9 cellular contexts compared by ENCODE assay signal in genomic region chr14:74886001-74886400, GRCh38. TPM values are rescaled to one million over a fixed set of nuclear protein-coding genes. Genes with fewer than 3 reads are reported as not detected.
DNase-seq lines count a peak whose midpoint lies in the region; ATAC-seq and TF ChIP-seq lines count a peak whose summit lies in the region.
"Had no signal": no experiment of that assay in that cellular context is flagged by ENCODE, and none has a peak within 500 bp of the region (broad histone marks: within the 10 kb centered on the region; RNA-seq: fewer than 3 reads in every experiment).

No MANE protein-coding gene starts in this region.

- WGBS in H9 (ENCODE audit: extremely low coverage, insufficient read length, low lambda C conversion rate) = no CpG with 5 or more reads among the region's 3 CpGs

- no peak overlapping the region for H2BK15ac ChIP-seq in H9 (ENCODE audit: low read depth, low read length)

- no peaks in the 10 kb centered on the region for H3K9me3 ChIP-seq in H9 (ENCODE audit: control insufficient read depth, low read depth, low read length)
- no peaks in the 10 kb centered on the region for H3K9me3 ChIP-seq in BE2C

- H3K4me2 ChIP-seq in H9 (ENCODE audit: insufficient read depth, insufficient read length, low read length) = peak overlapping the region; percentile 45

- TF ChIP-seq CTCF in H9 (conservative IDR thresholded peaks at IDR 0.05) (no peak), MCF 10A (IDR thresholded peaks at IDR 0.05; ENCODE audit: unreplicated experiment) (no peak), BE2C (IDR thresholded peaks at IDR 0.05; ENCODE audit: low read depth, low read length) (no peak)

- no TSS peak for BruUV-seq in MCF 10A (replicated peaks; lab: Mats Ljungman, UMichigan)

- H3K4me3 Mint-ChIP-seq in H9 (peak overlapping the region; percentile 35 to 46), MCF 10A (ENCODE audit: unreplicated experiment) (peak overlapping the region; percentile 34)

- H3K36me3 ChIP-seq in BE2C = peaks cover 44% of the 10 kb centered on the region

- H3K79me2 ChIP-seq in H9 (ENCODE audit: insufficient read depth, low read length) = peaks cover 31% of the 10 kb centered on the region; the same call in 1 of the 2 replicates

- H3K27ac Mint-ChIP-seq in H9 = peak overlapping the region; percentile 74 to 96 (median 95)
- H3K27ac Mint-ChIP-seq in MCF 10A (ENCODE audit: low read depth, unreplicated experiment) = peak overlapping the region; percentile 48

- no peak overlapping the region for H3K4ac ChIP-seq in H9 (ENCODE audit: low read depth, low read length)

- no peaks in the 10 kb centered on the region for H4K20me1 ChIP-seq in H9 (ENCODE audit: control insufficient read depth, insufficient read depth, insufficient read length)

- no peak overlapping the region for H3K23ac ChIP-seq in H9 (ENCODE audit: insufficient read length, low read depth, low read length)

- DNase-seq in A172 (ENCODE audit: low spot score) (peak; percentile 2), H9 (peak; percentile 73), MCF 10A (ENCODE audit: unreplicated experiment) (peak; percentile 67), iris pigment epithelial cell (ENCODE audit: low read depth) (peak; percentile 98), NCI-H2107 (lab: John Stamatoyannopoulos, UW) (no peak), BE2C (no peak), posterior cingulate gyrus (no peak)
- DNase-seq: activated CD8-positive, alpha-beta memory T cell treated with anti-CD3 and anti-CD28 coated beads for 24 hours had no signal

- peaks cover 24% of the 10 kb centered on the region for H3K4me1 ChIP-seq in H9 (ENCODE audit: insufficient read depth, low read length)
- H3K4me1 ChIP-seq in BE2C = no peaks in the 10 kb centered on the region; the same call in 1 of the 2 replicates

- peaks cover 28% of the 10 kb centered on the region for H3K79me1 ChIP-seq in H9 (ENCODE audit: insufficient read depth, low read depth, low read length, poor library complexity, severe bottlenecking)

- H3K27ac ChIP-seq in H9 (ENCODE audit: insufficient read length, low read depth, low read length) = peak overlapping the region; percentile 94

- H2BK5ac ChIP-seq in H9 (ENCODE audit: insufficient read length, low read length) = peak overlapping the region; percentile 23

- H3T11ph ChIP-seq in H9 (ENCODE audit: low read length) = no peak overlapping the region

- no peak overlapping the region for H2AK5ac ChIP-seq in H9 (ENCODE audit: insufficient read length, low read length)

- intact Hi-C loops in MCF 10A (cut with micrococcal nuclease) = no loop called here
- intact Hi-C loops in posterior cingulate gyrus (cut with DNase I) = no loop called here

- H3K27me3 ChIP-seq in H9 (ENCODE audit: insufficient read depth, low read length) (no peaks in the 10 kb centered on the region), BE2C (no peaks in the 10 kb centered on the region)

- H3K9ac ChIP-seq in H9 (ENCODE audit: extremely low read depth, insufficient read length, low read length) = no peak overlapping the region

- no peak overlapping the region for H2AFZ ChIP-seq in H9 (ENCODE audit: low read length)

- no peak overlapping the region for H4K5ac ChIP-seq in H9 (ENCODE audit: insufficient read length, low read depth, low read length)

- H3K9me3 Mint-ChIP-seq in H9 (no peaks in the 10 kb centered on the region; a peak in 1 of 5 replicates), MCF 10A (ENCODE audit: unreplicated experiment) (no peaks in the 10 kb centered on the region)

- CTCF ChIA-PET in MCF 10A (lab: Yijun Ruan, JAX) = interaction anchor here (0.6 to 1.6 kb wide), 4 partner anchors 20 to 204 kb away, joined by 3 to 8 read pairs (median 5); no protein-coding TSS in a partner anchor

- no peak overlapping the region for H3K4me3 ChIP-seq in BE2C (ENCODE audit: low read depth, low read length)

- POLR2A ChIA-PET in MCF 10A (lab: Yijun Ruan, JAX) = no interaction called here

- no peak overlapping the region for H3K18ac ChIP-seq in H9 (ENCODE audit: insufficient read length, low read depth, low read length)

- peaks cover 11% of the 10 kb centered on the region for H3K23me2 ChIP-seq in H9 (ENCODE audit: insufficient read length, low read depth, low read length, poor library complexity, severe bottlenecking)

- no peak overlapping the region for H3K14ac ChIP-seq in H9 (ENCODE audit: insufficient read depth, low read length)

- H3K4me1 Mint-ChIP-seq in H9 = peaks cover 58 to 64% of the 10 kb centered on the region in 2 experiments
- H3K4me1 Mint-ChIP-seq in MCF 10A (ENCODE audit: insufficient read depth, unreplicated experiment) = peaks cover 56% of the 10 kb centered on the region

- ATAC-seq in GM21576 (IDR thresholded peaks at IDR 0.05; ENCODE audit: unreplicated experiment) = no peak

- H3K36me3 Mint-ChIP-seq in H9 (ENCODE audit: insufficient read depth in 1 of 3, low read depth in 3 of 3) (peaks cover 19 to 37% (median 26%) of the 10 kb centered on the region in 3 experiments), MCF 10A (ENCODE audit: insufficient read depth, unreplicated experiment) (peaks cover 64% of the 10 kb centered on the region)

- H2BK120ac ChIP-seq in H9 (ENCODE audit: low read depth, low read length, poor library complexity, severe bottlenecking) = no peak overlapping the region

- H2BK20ac ChIP-seq in H9 (ENCODE audit: low read depth, low read length, poor library complexity, severe bottlenecking) = no peak overlapping the region

- no peak overlapping the region for H4K91ac ChIP-seq in H9 (ENCODE audit: insufficient read length, low read depth, low read length)

- H3K56ac ChIP-seq in H9 (ENCODE audit: insufficient read length, low read depth, low read length) = no peak overlapping the region

- H3K27me3 Mint-ChIP-seq in H9 (ENCODE audit: low read depth) = no peaks in the 10 kb centered on the region
- H3K27me3 Mint-ChIP-seq in MCF 10A (ENCODE audit: insufficient read depth, unreplicated experiment) = no peaks in the 10 kb centered on the region

- H2BK12ac ChIP-seq in H9 (ENCODE audit: insufficient read length, low read depth, low read length) = no peak overlapping the region

- no peak overlapping the region for H4K8ac ChIP-seq in H9 (replicated peaks; ENCODE audit: insufficient read length, low read depth, low read length)

RNA-seq across cellular contexts. Expression of gene DLST, which starts 4.3 kb away (rescaled TPM):
- total RNA-seq in A172 (2014; rRNA removed; shearing (Covaris generic)) = 17.3 and 26.5 TPM in 2 replicates
- total RNA-seq in H9 (2021) = 116 and 120 TPM in 2 replicates
- total RNA-seq in MCF 10A (2022) = 114 and 139 TPM in 2 replicates
- 85.4 TPM for polyA plus RNA-seq in BE2C (2012; ENCODE audit: insufficient read depth, insufficient read length, low read depth)

RNA-seq across cellular contexts. Expression of gene PROX2, which starts 10.1 kb away (rescaled TPM):
- not detected in 2 replicates for total RNA-seq in A172 (2014; rRNA removed; shearing (Covaris generic))
- total RNA-seq in H9 (2021) (not detected in 2 replicates), MCF 10A (2022) (not detected in 2 replicates)
- polyA plus RNA-seq in BE2C (2012; ENCODE audit: insufficient read depth, insufficient read length, low read depth) = 0.76 TPM

RNA-seq across cellular contexts. Expression of gene RPS6KL1, which starts 37.1 kb away (rescaled TPM):
- total RNA-seq in A172 (2014; rRNA removed; shearing (Covaris generic)) = not detected in 2 replicates
- total RNA-seq in H9 (2021) (13.8 and 18.8 TPM in 2 replicates), MCF 10A (2022) (8.8 and 12.3 TPM in 2 replicates)
- polyA plus RNA-seq in BE2C (2012; ENCODE audit: insufficient read depth, insufficient read length, low read depth) = 122 TPM

Comparison
In these comparisons a context has a peak if more than half of its experiments do, and no peak if none do; other contexts are left out.
1. DNase-seq: peak in A172 (single experiment), H9 (single experiment), MCF 10A (single experiment) and iris pigment epithelial cell (single experiment); none in NCI-H2107 (single experiment), BE2C (single experiment) and posterior cingulate gyrus (0 of 10).